25 cellular contexts compared by ENCODE assay signal in the genomic region with DNA sequence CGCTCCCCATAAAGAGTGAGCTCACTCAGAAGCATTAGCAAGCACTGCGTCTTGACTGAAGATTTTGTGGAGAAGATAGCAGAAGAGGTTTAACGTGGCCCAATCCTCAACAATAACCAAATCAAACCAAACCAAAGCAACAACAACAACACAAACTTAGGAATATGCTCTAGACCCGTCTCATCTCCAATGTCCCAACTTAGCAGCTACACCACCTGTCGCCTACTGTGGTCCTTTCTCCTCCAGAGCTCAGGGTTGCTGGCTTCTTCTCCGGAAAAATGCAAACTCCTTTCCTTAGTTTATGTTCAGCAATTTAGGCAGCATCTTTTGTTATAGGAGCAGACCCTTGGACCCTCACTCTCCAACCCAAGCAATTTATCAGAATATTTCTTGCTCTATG.
"Had no signal": no experiment of that assay in that cellular context is flagged by ENCODE, and none has a peak within 500 bp of the region (broad histone marks: within the 10 kb centered on the region; RNA-seq: fewer than 3 reads in every experiment).

No MANE protein-coding gene starts in this region.

- DNase-seq: stimulated activated CD4-positive, alpha-beta T cell treated with anti-CD3 and anti-CD28 coated beads, Interleukin-2, amount 100 ng/mL, for 48 hours; stimulated activated CD4-positive, alpha-beta T cell treated with anti-CD3 and anti-CD28 coated beads, Interleukin-4, amount 100 ng/mL, for 1 hour; stimulated activated CD4-positive, alpha-beta T cell treated with anti-CD3 and anti-CD28 coated beads, Interleukin-4, amount 100 ng/mL, for 24 hours; stimulated activated CD4-positive, alpha-beta T cell treated with anti-CD3 and anti-CD28 coated beads, Interleukin-4, amount 100 ng/mL, for 4 hours; stimulated activated CD8-positive, alpha-beta memory T cell treated with anti-CD3 and anti-CD28 coated beads, Interleukin-4, amount 100 ng/mL, for 48 hours; stimulated activated naive B cell treated with anti-CD40 and anti-IgM and Interleukin-4, amounts not matched to agents 10 μg/mL and 1 μg/mL and 100 μg/mL, for 72 hours; stimulated activated naive CD4-positive, alpha-beta T cell; stimulated activated naive CD4-positive, alpha-beta T cell treated with Interleukin-2 at 50 U/mL for 16 hours; stimulated activated naive CD8-positive, alpha-beta T cell treated with anti-CD3 and anti-CD28 coated beads, Interleukin-15, amount 100 ng/mL, for 72 hours; stimulated activated naive CD8-positive, alpha-beta T cell treated with anti-CD3 and anti-CD28 coated beads, Interleukin-15, Interleukin-2, amounts not matched to agents 100 U/mL and 50 U/mL, for 24 hours; stomach; substantia nigra; testis; thyroid gland; tibial artery; transverse colon; trophoblast cell; upper lobe of left lung; upper lobe of right lung; uterus had no signal

- H3K4me3 ChIP-seq: stomach, suprapubic skin, testis, thoracic aorta, thyroid gland, tibial artery, tibial nerve, transverse colon, upper lobe of left lung, upper lobe of right lung, uterus, vagina had no signal

- H3K27me3 ChIP-seq: stomach, suprapubic skin, testis, thyroid gland, tibial artery, tibial nerve, transverse colon, upper lobe of left lung, upper lobe of right lung, uterus, vagina had no signal

- H3K4me1 ChIP-seq: stomach, suprapubic skin, testis, thyroid gland, tibial artery, tibial nerve, transverse colon, upper lobe of left lung, upper lobe of right lung, uterus, vagina had no signal

- H3K9me3 ChIP-seq: stomach, suprapubic skin, testis, thoracic aorta, thyroid gland, tibial artery, tibial nerve, transverse colon, upper lobe of left lung, upper lobe of right lung, uterus, vagina had no signal

- H3K27ac ChIP-seq: stomach, suprapubic skin, testis, thoracic aorta, thyroid gland, tibial artery, tibial nerve, transverse colon, upper lobe of left lung, upper lobe of right lung, uterus, vagina had no signal

- ATAC-seq: stimulated activated memory B cell treated with anti-CD40 and anti-IgM and Interleukin-4, amounts not matched to agents 10 μg/mL and 1 μg/mL and 100 μg/mL, for 72 hours; stimulated activated naive B cell treated with anti-CD40 and anti-IgM and Interleukin-4, amounts not matched to agents 10 μg/mL and 1 μg/mL and 100 μg/mL, for 72 hours; stimulated activated naive CD8-positive, alpha-beta T cell treated with anti-CD3 and anti-CD28 coated beads, Interleukin-15, amount 100 ng/mL, for 72 hours; stimulated activated naive CD8-positive, alpha-beta T cell treated with anti-CD3 and anti-CD28 coated beads, Interleukin-15, Interleukin-2, amounts not matched to agents 100 U/mL and 50 U/mL, for 24 hours; upper lobe of right lung had no signal

- H3K36me3 ChIP-seq: stomach, suprapubic skin, thoracic aorta, thyroid gland, tibial artery, tibial nerve, transverse colon, upper lobe of left lung, upper lobe of right lung, uterus, vagina had no signal
